In genomic region chr6:54232703-54233102, GRCh38 we compare ENCODE assay signal across 25 cellular contexts.
"Had no signal": no experiment of that assay in that cellular context is flagged by ENCODE, and none has a peak within 500 bp of the region (broad histone marks: within the 10 kb centered on the region; RNA-seq: fewer than 3 reads in every experiment).

No MANE protein-coding gene starts in this region.

- DNase-seq: activated B cell treated with CpG ODN at 0.5 μM for 24 hours; activated CD4-positive, alpha-beta T cell treated with anti-CD3 and anti-CD28 coated beads for 48 hours; activated CD4-positive, alpha-beta T cell treated with anti-CD3 and anti-CD28 coated beads, Interleukin-2, amount 50 U/mL, for 1 hour; activated CD4-positive, alpha-beta T cell treated with anti-CD3 and anti-CD28 coated beads, Interleukin-2, amount 50 U/mL, for 48 hours; activated CD8-positive, alpha-beta memory T cell treated with anti-CD3 and anti-CD28 coated beads for 24 hours; activated CD8-positive, alpha-beta T cell treated with anti-CD3 and anti-CD28 coated beads for 36 hours; activated effector memory CD4-positive, alpha-beta T cell treated with Interleukin-2 at 50 U/mL for 16 hours; activated gamma-delta T cell treated with Interleukin-2 at 50 U/mL for 16 hours; activated naive CD4-positive, alpha-beta T cell treated with anti-CD3 and anti-CD28 coated beads, Interleukin-2, amount 50 U/mL, for 16 hours; activated naive CD4-positive, alpha-beta T cell treated with Interleukin-2 at 50 U/mL for 16 hours; activated T-cell treated with anti-CD3 and anti-CD28 coated beads, Interleukin-2, amount 50 U/mL, for 4 hours; amniotic stem cell; anterior cingulate cortex; brain microvascular endothelial cell; dorsolateral prefrontal cortex; effector memory CD4-positive, alpha-beta T cell; foreskin fibroblast; head of caudate nucleus; T-helper 17 cell; T1000; WERI-Rb-1 had no signal

- H3K27me3 ChIP-seq: brain microvascular endothelial cell, dorsolateral prefrontal cortex had no signal

- H3K4me3 ChIP-seq: coronary artery, dorsolateral prefrontal cortex had no signal

- H3K36me3 ChIP-seq: brain microvascular endothelial cell, WERI-Rb-1 had no signal

- H3K27ac ChIP-seq: brain microvascular endothelial cell, coronary artery, dorsolateral prefrontal cortex, epithelial cell of prostate, WERI-Rb-1 had no signal

- ATAC-seq: activated CD4-positive, CD25-positive, alpha-beta regulatory T cell treated with anti-CD3 and anti-CD28 coated beads, Interleukin-2, amount 50 U/mL, for 24 hours; activated CD8-positive, alpha-beta T cell treated with anti-CD3 and anti-CD28 coated beads for 36 hours; activated T-cell treated with anti-CD3 and anti-CD28 coated beads, Interleukin-2, amount 50 U/mL, for 4 hours; activated T-helper 17 cell treated with anti-CD3 and anti-CD28 coated beads, Interleukin-2, amount 50 U/mL, for 72 hours; T-helper 17 cell had no signal
